ENCODE assay signal across 9 cellular contexts in genomic region chr19:1858412-1859081, GRCh38. TPM values are rescaled to one million over a fixed set of nuclear protein-coding genes. Genes with fewer than 3 reads are reported as not detected.
A peak's percentile ranks its signal among the peaks of the same experiment; 100 is the strongest.
DNase-seq lines count a peak whose midpoint lies in the region; ATAC-seq and FAIRE-seq lines count a peak whose summit lies in the region.
"Had no signal": no experiment of that assay in that cellular context is flagged by ENCODE, and none has a peak within 500 bp of the region (broad histone marks: within the 10 kb centered on the region; RNA-seq: fewer than 3 reads in every experiment).

No MANE protein-coding gene starts in this region.

- CTCF ChIA-PET in activated CD4-positive, alpha-beta memory T cell treated with anti-CD3 and anti-CD28 coated beads, Interleukin-2, amount 10 ng/mL, durations not matched to agents 7 days and 5 days (lab: Charles Lee): no interaction called here

- peak overlapping the region; percentile 29 to 56 for H3K4me3 Mint-ChIP-seq in activated T-cell treated with anti-CD3 and anti-CD28 coated beads, Interleukin-2, amount 50 U/mL, for 72 hours
- H3K4me3 Mint-ChIP-seq in activated CD4-positive, alpha-beta memory T cell treated with anti-CD3 and anti-CD28 coated beads, Interleukin-2, amount 10 ng/mL, durations not matched to agents 7 days and 5 days: peak overlapping the region; percentile 39

- H3K27ac ChIP-seq in layer of hippocampus (ENCODE audit: low read depth, low read length): peak overlapping the region; percentile 15
- H3K27ac ChIP-seq in temporal lobe (ENCODE audit: low read depth, low read length): peak overlapping the region; percentile 27

- DNase-seq in activated T-cell treated with anti-CD3 and anti-CD28 coated beads, Interleukin-2, amount 50 U/mL, for 72 hours: no peak
- DNase-seq in activated T-cell treated with anti-CD3 and anti-CD28 coated beads, Interleukin-2, amount 50 U/mL, for 1 hour: no peak
- no peak for DNase-seq in activated CD4-positive, alpha-beta memory T cell treated with anti-CD3 and anti-CD28 coated beads, Interleukin-2, amount 10 ng/mL, durations not matched to agents 7 days and 5 days
- DNase-seq in NCI-H1417 treated with DMSO at 0.1 percent for 48 hours (lab: John Stamatoyannopoulos, UW) (no peak), D341Med (ENCODE audit: low spot score) (no peak), HTR-8/SVneo (ENCODE audit: insufficient read length, low spot score) (no peak)
- DNase-seq: activated CD4-positive, alpha-beta T cell treated with anti-CD3 and anti-CD28 coated beads for 1 hour had no signal

- peaks cover 56% of the 10 kb centered on the region for H3K4me1 Mint-ChIP-seq in activated T-cell treated with anti-CD3 and anti-CD28 coated beads, Interleukin-2, amount 50 U/mL, for 72 hours (ENCODE audit: low read depth)
- H3K4me1 Mint-ChIP-seq in activated CD4-positive, alpha-beta memory T cell treated with anti-CD3 and anti-CD28 coated beads, Interleukin-2, amount 10 ng/mL, durations not matched to agents 7 days and 5 days: peaks cover 54% of the 10 kb centered on the region

- POLR2A ChIA-PET in activated CD4-positive, alpha-beta memory T cell treated with anti-CD3 and anti-CD28 coated beads, Interleukin-2, amount 10 ng/mL, durations not matched to agents 7 days and 5 days (lab: Charles Lee): interaction anchor here (0.7 to 2.3 kb wide), 6 partner anchors 12 to 589 kb away, joined by 3 to 11 read pairs (median 6); partner anchors contain the start of genes ADAT3, CIRBP and SCAMP4

- no peaks in the 10 kb centered on the region for H3K27me3 Mint-ChIP-seq in activated T-cell treated with anti-CD3 and anti-CD28 coated beads, Interleukin-2, amount 50 U/mL, for 72 hours (ENCODE audit: low read depth)
- no peaks in the 10 kb centered on the region for H3K27me3 Mint-ChIP-seq in activated CD4-positive, alpha-beta memory T cell treated with anti-CD3 and anti-CD28 coated beads, Interleukin-2, amount 10 ng/mL, durations not matched to agents 7 days and 5 days

- no peak for FAIRE-seq in HTR-8/SVneo (lab: Jason Lieb, UNC)

- no peak for ATAC-seq in activated T-cell treated with anti-CD3 and anti-CD28 coated beads, Interleukin-2, amount 50 U/mL, for 72 hours (replicated peaks in 1 of 2)

- peaks cover 0 to 1% of the 10 kb centered on the region in 2 donors for H3K36me3 Mint-ChIP-seq in activated T-cell treated with anti-CD3 and anti-CD28 coated beads, Interleukin-2, amount 50 U/mL, for 72 hours (ENCODE audit: insufficient read depth in 2 of 2)
- H3K36me3 Mint-ChIP-seq in activated CD4-positive, alpha-beta memory T cell treated with anti-CD3 and anti-CD28 coated beads, Interleukin-2, amount 10 ng/mL, durations not matched to agents 7 days and 5 days (ENCODE audit: low read depth): peaks cover 2% of the 10 kb centered on the region

- peak overlapping the region; percentile 46 for H3K27ac Mint-ChIP-seq in activated T-cell treated with anti-CD3 and anti-CD28 coated beads, Interleukin-2, amount 50 U/mL, for 72 hours
- H3K27ac Mint-ChIP-seq in activated CD4-positive, alpha-beta memory T cell treated with anti-CD3 and anti-CD28 coated beads, Interleukin-2, amount 10 ng/mL, durations not matched to agents 7 days and 5 days: peak overlapping the region; percentile 65

- no peaks in the 10 kb centered on the region for H3K27me3 ChIP-seq in layer of hippocampus (ENCODE audit: control insufficient read depth, insufficient read depth, low read length)

- no peaks in the 10 kb centered on the region for H3K9me3 Mint-ChIP-seq in activated T-cell treated with anti-CD3 and anti-CD28 coated beads, Interleukin-2, amount 50 U/mL, for 72 hours
- H3K9me3 Mint-ChIP-seq in activated CD4-positive, alpha-beta memory T cell treated with anti-CD3 and anti-CD28 coated beads, Interleukin-2, amount 10 ng/mL, durations not matched to agents 7 days and 5 days: no peaks in the 10 kb centered on the region

RNA-seq across cellular contexts. Expression of gene KLF16, which starts 4.8 kb away (rescaled TPM):
- total RNA-seq in activated T-cell treated with anti-CD3 and anti-CD28 coated beads, Interleukin-2, amount 50 U/mL, for 72 hours: 10 to 100 TPM; 26.4 to 27.5 TPM
- total RNA-seq in activated CD4-positive, alpha-beta memory T cell treated with anti-CD3 and anti-CD28 coated beads, Interleukin-2, amount 10 ng/mL, durations not matched to agents 7 days and 5 days: 10 to 100 TPM; 24.6 to 25.7 TPM
- 3.4 TPM for total RNA-seq in temporal lobe

RNA-seq across cellular contexts. Expression of gene REXO1, which starts 10.3 kb away (rescaled TPM):
- total RNA-seq in activated T-cell treated with anti-CD3 and anti-CD28 coated beads, Interleukin-2, amount 50 U/mL, for 72 hours: 10 to 100 TPM; 41.4 to 46.5 TPM
- total RNA-seq in activated CD4-positive, alpha-beta memory T cell treated with anti-CD3 and anti-CD28 coated beads, Interleukin-2, amount 10 ng/mL, durations not matched to agents 7 days and 5 days: 10 to 100 TPM; 46.5 to 47.5 TPM
- 9.6 TPM for total RNA-seq in temporal lobe

RNA-seq across cellular contexts. Expression of gene ABHD17A, which starts 26.7 kb away (rescaled TPM):
- total RNA-seq in activated T-cell treated with anti-CD3 and anti-CD28 coated beads, Interleukin-2, amount 50 U/mL, for 72 hours: 10 to 100 TPM; 84.2 to 92.1 TPM
- total RNA-seq in activated CD4-positive, alpha-beta memory T cell treated with anti-CD3 and anti-CD28 coated beads, Interleukin-2, amount 10 ng/mL, durations not matched to agents 7 days and 5 days: 100 to 1,000 TPM; 255 to 259 TPM
- total RNA-seq in temporal lobe: 22.6 TPM

RNA-seq across cellular contexts. Expression of gene ATP8B3, which starts 46.5 kb away (rescaled TPM):
- total RNA-seq in activated T-cell treated with anti-CD3 and anti-CD28 coated beads, Interleukin-2, amount 50 U/mL, for 72 hours: 10 to 100 TPM; 12.1 to 12.8 TPM
- 10 to 100 TPM; 22.5 to 23.3 TPM for total RNA-seq in activated CD4-positive, alpha-beta memory T cell treated with anti-CD3 and anti-CD28 coated beads, Interleukin-2, amount 10 ng/mL, durations not matched to agents 7 days and 5 days
- under 0.01 TPM for total RNA-seq in temporal lobe

RNA-seq across cellular contexts. Expression of gene ADAT3, which starts 46.7 kb away (rescaled TPM):
- total RNA-seq in activated T-cell treated with anti-CD3 and anti-CD28 coated beads, Interleukin-2, amount 50 U/mL, for 72 hours: 1 to 10 TPM; 4.2 to 4.5 TPM
- 10 to 100 TPM; 13.3 to 15.5 TPM for total RNA-seq in activated CD4-positive, alpha-beta memory T cell treated with anti-CD3 and anti-CD28 coated beads, Interleukin-2, amount 10 ng/mL, durations not matched to agents 7 days and 5 days
- 0.74 TPM for total RNA-seq in temporal lobe
